ENCODE assay signal across 10 cellular contexts in genomic region chr5:149063017-149063687, GRCh38. TPM values are rescaled to one million over a fixed set of nuclear protein-coding genes. Genes with fewer than 3 reads are reported as not detected.
DNase-seq lines count a peak whose midpoint lies in the region; ATAC-seq, FAIRE-seq and TF ChIP-seq lines count a peak whose summit lies in the region.
"Had no signal": no experiment of that assay in that cellular context is flagged by ENCODE, and none has a peak within 500 bp of the region (broad histone marks: within the 10 kb centered on the region; RNA-seq: fewer than 3 reads in every experiment).

Gene SH3TC2, minus strand, starts transcription at chr5:149063062. Its CDS starts 40 bp downstream, at chr5:149063022.

- no peak for FAIRE-seq in frontal cortex (lab: Jason Lieb, UNC)
- FAIRE-seq: G401.6 had no signal

- H3K36me3 ChIP-seq in BLaER1 (no peaks in the 10 kb centered on the region), neuronal stem cell (replicated peaks in 1 of 2; ENCODE audit: control insufficient read depth in 2 of 2, insufficient read depth in 2 of 2, low read length in 2 of 2) (no peaks in the 10 kb centered on the region), tibial artery (no peaks in the 10 kb centered on the region)

- 0 out of 2 replicates have a peak, but pooled peaks cover 11% of the 10 kb centered on the region for H3K9me3 ChIP-seq in BLaER1
- H3K9me3 ChIP-seq in neuronal stem cell (replicated peaks in 1 of 2; ENCODE audit: control insufficient read depth in 2 of 2, insufficient read depth in 1 of 2, low read depth in 1 of 2, low read length in 2 of 2) = peaks cover 0 to 2% of the 10 kb centered on the region in 2 donors
- H3K9me3 ChIP-seq in tibial artery = no peaks in the 10 kb centered on the region

- H3K79me1 ChIP-seq in neuronal stem cell (ENCODE audit: low read depth, low read length) = no peaks in the 10 kb centered on the region

- no peak within 1 kb of the TSS for H3K4ac ChIP-seq in neuronal stem cell (ENCODE audit: low read length)

- no peak within 1 kb of the TSS for H2BK120ac ChIP-seq in neuronal stem cell (ENCODE audit: low read depth, low read length)

- no peak within 1 kb of the TSS for H2AFZ ChIP-seq in neuronal stem cell (ENCODE audit: low read length)

- DNase-seq in frontal cortex (ENCODE audit: low spot score in 2 of 2) (peak; percentile 40 to 49), neuronal stem cell (ENCODE audit: low spot score) (peak; percentile 51), tibial artery (no peak), NCI-H1092 (lab: John Stamatoyannopoulos, UW) (no peak)
- no peak for DNase-seq in stimulated activated naive CD8-positive, alpha-beta T cell treated with anti-CD3 and anti-CD28 coated beads, Interleukin-15, Interleukin-2, amounts not matched to agents 100 U/mL and 50 U/mL, for 24 hours
- DNase-seq: NCI-H1930 had no signal

- intact Hi-C loops in tibial artery (cut with DNase I; ENCODE audit: low total_unique reads) = no loop called here

- no peak within 1 kb of the TSS for H2BK5ac ChIP-seq in neuronal stem cell (ENCODE audit: low read length)

- H3K14ac ChIP-seq in neuronal stem cell (ENCODE audit: low read length) = no peak within 1 kb of the TSS

- H4K91ac ChIP-seq in neuronal stem cell (ENCODE audit: low read depth, low read length, poor library complexity) = no peak within 1 kb of the TSS

- H2AK5ac ChIP-seq in neuronal stem cell (ENCODE audit: low read depth, low read length) = no peak within 1 kb of the TSS

- H3K4me1 ChIP-seq in BLaER1 (peaks cover 9% of the 10 kb centered on the region), neuronal stem cell (ENCODE audit: control insufficient read depth in 2 of 2, insufficient read depth in 1 of 2, low read depth in 1 of 2, low read length in 2 of 2) (peaks cover 0 to 12% of the 10 kb centered on the region in 2 donors), tibial artery (peaks cover 0 to 18% (median 13%) of the 10 kb centered on the region in 4 donors)

- H3K23ac ChIP-seq in neuronal stem cell (ENCODE audit: low read depth, low read length, poor library complexity) = no peak within 1 kb of the TSS

- H3K27ac ChIP-seq in BLaER1 (no peak within 1 kb of the TSS), neuronal stem cell (replicated peaks; ENCODE audit: low read length) (peak within 1 kb of the TSS; percentile 42), tibial artery (peak within 1 kb of the TSS in 1 of 2 donors; percentile 36)

- no peak within 1 kb of the TSS for H4K8ac ChIP-seq in neuronal stem cell (ENCODE audit: low read depth, low read length)

- no peak for TF ChIP-seq CTCF in tibial artery (IDR thresholded peaks at IDR 0.05)

- ATAC-seq in SK-N-SH treated with all-trans-retinoic acid at 6 μM for 48 hours (peak; percentile 90), HG02852 (IDR thresholded peaks at IDR 0.05; ENCODE audit: unreplicated experiment) (no peak)
- no peak for ATAC-seq in stimulated activated naive CD8-positive, alpha-beta T cell treated with anti-CD3 and anti-CD28 coated beads, Interleukin-15, Interleukin-2, amounts not matched to agents 100 U/mL and 50 U/mL, for 24 hours

- peak within 1 kb of the TSS; percentile 54 for H3K18ac ChIP-seq in neuronal stem cell (ENCODE audit: low read length)

- no peak within 1 kb of the TSS for H2BK12ac ChIP-seq in neuronal stem cell (ENCODE audit: low read length)

- no peaks in the 10 kb centered on the region for H3K27me3 ChIP-seq in BLaER1
- no peaks in the 10 kb centered on the region for H3K27me3 ChIP-seq in neuronal stem cell (ENCODE audit: control insufficient read depth in 3 of 3, insufficient read depth in 3 of 3, low read depth in 1 of 3, low read length in 3 of 3)
- no peaks in the 10 kb centered on the region for H3K27me3 ChIP-seq in tibial artery

- WGBS in neuronal stem cell (ENCODE audit: extremely low coverage in 2 of 2, insufficient read length in 2 of 2, insufficient replicate concordance in 1 of 2), 2 donors = no CpG with 5 or more reads among the region's 9 CpGs

- no peak within 1 kb of the TSS for H3K9ac ChIP-seq in BLaER1
- no peak within 1 kb of the TSS for H3K9ac ChIP-seq in neuronal stem cell (ENCODE audit: low read depth, low read length, poor library complexity)

- H3K4me3 ChIP-seq in BLaER1 = no peak within 1 kb of the TSS
- peak within 1 kb of the TSS in 1 of 2 donors; percentile 4 for H3K4me3 ChIP-seq in neuronal stem cell (ENCODE audit: low read length in 2 of 2)
- no peak within 1 kb of the TSS for H3K4me3 ChIP-seq in tibial artery

- no peaks in the 10 kb centered on the region for H4K20me1 ChIP-seq in BLaER1

- peak within 1 kb of the TSS; percentile 7 for H2BK15ac ChIP-seq in neuronal stem cell (ENCODE audit: low read length)

- peak within 1 kb of the TSS; percentile 20; the same call in 1 of the 2 replicates for H3K4me2 ChIP-seq in BLaER1
- H3K4me2 ChIP-seq in neuronal stem cell (ENCODE audit: insufficient read depth, low read length, poor library complexity, severe bottlenecking) = no peak within 1 kb of the TSS

TF ChIP-seq in SK-N-SH treated with all-trans-retinoic acid at 6 μM for 48 hours, 23 proteins besides CTCF, POLR2A, EP300 and RAD21:
- TF ChIP-seq RARB (CRISPR knock-in tag; IDR thresholded peaks at IDR 0.05) (no peak), ZNF70 (CRISPR knock-in tag; IDR thresholded peaks at IDR 0.05) (no peak), ZFP3 (CRISPR knock-in tag; IDR thresholded peaks at IDR 0.05) (no peak), OSR1 (CRISPR knock-in tag; IDR thresholded peaks at IDR 0.05) (no peak), CREB5 (CRISPR knock-in tag; IDR thresholded peaks at IDR 0.05; ENCODE audit: low read depth) (no peak), BACH2 (CRISPR knock-in tag; IDR thresholded peaks at IDR 0.05; ENCODE audit: borderline replicate concordance) (no peak), SNAI2 (CRISPR knock-in tag; IDR thresholded peaks at IDR 0.05) (no peak), TCF4 (CRISPR knock-in tag; IDR thresholded peaks at IDR 0.05; ENCODE audit: borderline replicate concordance) (no peak), TOX (CRISPR knock-in tag; IDR thresholded peaks at IDR 0.05; ENCODE audit: borderline replicate concordance) (no peak), ARNTL (CRISPR knock-in tag; IDR thresholded peaks at IDR 0.05; ENCODE audit: borderline replicate concordance, low read depth) (no peak), GLIS3 (CRISPR knock-in tag; IDR thresholded peaks at IDR 0.05) (no peak)
- TF ChIP-seq, protein P1, sequence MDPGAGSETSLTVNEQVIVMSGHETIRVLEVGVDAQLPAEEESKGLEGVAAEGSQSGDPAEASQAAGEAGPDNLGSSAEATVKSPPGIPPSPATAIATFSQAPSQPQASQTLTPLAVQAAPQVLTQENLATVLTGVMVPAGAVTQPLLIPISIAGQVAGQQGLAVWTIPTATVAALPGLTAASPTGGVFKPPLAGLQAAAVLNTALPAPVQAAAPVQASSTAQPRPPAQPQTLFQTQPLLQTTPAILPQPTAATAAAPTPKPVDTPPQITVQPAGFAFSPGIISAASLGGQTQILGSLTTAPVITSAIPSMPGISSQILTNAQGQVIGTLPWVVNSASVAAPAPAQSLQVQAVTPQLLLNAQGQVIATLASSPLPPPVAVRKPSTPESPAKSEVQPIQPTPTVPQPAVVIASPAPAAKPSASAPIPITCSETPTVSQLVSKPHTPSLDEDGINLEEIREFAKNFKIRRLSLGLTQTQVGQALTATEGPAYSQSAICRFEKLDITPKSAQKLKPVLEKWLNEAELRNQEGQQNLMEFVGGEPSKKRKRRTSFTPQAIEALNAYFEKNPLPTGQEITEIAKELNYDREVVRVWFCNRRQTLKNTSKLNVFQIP (CRISPR knock-in tag; IDR thresholded peaks at IDR 0.05; ENCODE audit: borderline replicate concordance, low read depth) = no peak
- TF ChIP-seq, protein P2, sequence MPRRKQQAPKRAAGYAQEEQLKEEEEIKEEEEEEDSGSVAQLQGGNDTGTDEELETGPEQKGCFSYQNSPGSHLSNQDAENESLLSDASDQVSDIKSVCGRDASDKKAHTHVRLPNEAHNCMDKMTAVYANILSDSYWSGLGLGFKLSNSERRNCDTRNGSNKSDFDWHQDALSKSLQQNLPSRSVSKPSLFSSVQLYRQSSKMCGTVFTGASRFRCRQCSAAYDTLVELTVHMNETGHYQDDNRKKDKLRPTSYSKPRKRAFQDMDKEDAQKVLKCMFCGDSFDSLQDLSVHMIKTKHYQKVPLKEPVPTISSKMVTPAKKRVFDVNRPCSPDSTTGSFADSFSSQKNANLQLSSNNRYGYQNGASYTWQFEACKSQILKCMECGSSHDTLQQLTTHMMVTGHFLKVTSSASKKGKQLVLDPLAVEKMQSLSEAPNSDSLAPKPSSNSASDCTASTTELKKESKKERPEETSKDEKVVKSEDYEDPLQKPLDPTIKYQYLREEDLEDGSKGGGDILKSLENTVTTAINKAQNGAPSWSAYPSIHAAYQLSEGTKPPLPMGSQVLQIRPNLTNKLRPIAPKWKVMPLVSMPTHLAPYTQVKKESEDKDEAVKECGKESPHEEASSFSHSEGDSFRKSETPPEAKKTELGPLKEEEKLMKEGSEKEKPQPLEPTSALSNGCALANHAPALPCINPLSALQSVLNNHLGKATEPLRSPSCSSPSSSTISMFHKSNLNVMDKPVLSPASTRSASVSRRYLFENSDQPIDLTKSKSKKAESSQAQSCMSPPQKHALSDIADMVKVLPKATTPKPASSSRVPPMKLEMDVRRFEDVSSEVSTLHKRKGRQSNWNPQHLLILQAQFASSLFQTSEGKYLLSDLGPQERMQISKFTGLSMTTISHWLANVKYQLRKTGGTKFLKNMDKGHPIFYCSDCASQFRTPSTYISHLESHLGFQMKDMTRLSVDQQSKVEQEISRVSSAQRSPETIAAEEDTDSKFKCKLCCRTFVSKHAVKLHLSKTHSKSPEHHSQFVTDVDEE (CRISPR knock-in tag; IDR thresholded peaks at IDR 0.05) = no peak

RNA-seq across cellular contexts. Expression of gene SH3TC2, which starts in this region (rescaled TPM):
- 0.41 TPM for total RNA-seq in frontal cortex
- polyA plus RNA-seq in neuronal stem cell (2013, experiment 1 of 2) = 0.64 TPM
- 0.46 TPM for polyA plus RNA-seq in neuronal stem cell (2013, experiment 2 of 2)

Comparison
In these comparisons a context has a peak if more than half of its experiments do, and no peak if none do; other contexts are left out.
1. Peak in DNase-seq in frontal cortex; RNA of the gene not detected or under 1 TPM.